ENCODE assay signal across 1 cellular context in the genomic region with DNA sequence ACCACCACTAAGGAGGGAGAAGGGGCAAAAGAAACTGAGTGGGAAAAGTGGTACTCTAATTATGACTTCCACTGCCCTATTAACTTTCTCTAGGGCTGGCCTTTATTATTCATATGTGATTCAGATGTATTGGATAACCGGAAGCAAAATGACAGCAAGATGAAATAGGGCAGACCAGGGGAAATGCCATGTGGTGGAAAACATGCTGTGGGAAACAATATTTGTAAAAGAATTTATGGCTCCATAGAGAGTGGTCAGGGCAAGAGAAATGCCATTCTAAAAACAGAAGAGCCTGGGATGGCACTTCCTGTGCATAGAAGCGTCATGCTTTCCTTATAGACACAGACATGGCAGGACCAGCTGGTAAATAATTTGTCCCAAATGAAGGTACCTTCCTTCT.
TF ChIP-seq lines count a peak whose summit lies in the region.

No MANE protein-coding gene starts in this region.

TF ChIP-seq in SK-N-SH, 30 proteins besides CTCF, POLR2A, EP300 and RAD21 (continued from another document):
- TF ChIP-seq, protein P1, sequence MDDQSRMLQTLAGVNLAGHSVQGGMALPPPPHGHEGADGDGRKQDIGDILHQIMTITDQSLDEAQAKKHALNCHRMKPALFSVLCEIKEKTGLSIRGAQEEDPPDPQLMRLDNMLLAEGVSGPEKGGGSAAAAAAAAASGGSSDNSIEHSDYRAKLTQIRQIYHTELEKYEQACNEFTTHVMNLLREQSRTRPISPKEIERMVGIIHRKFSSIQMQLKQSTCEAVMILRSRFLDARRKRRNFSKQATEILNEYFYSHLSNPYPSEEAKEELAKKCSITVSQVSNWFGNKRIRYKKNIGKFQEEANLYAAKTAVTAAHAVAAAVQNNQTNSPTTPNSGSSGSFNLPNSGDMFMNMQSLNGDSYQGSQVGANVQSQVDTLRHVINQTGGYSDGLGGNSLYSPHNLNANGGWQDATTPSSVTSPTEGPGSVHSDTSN (IDR thresholded peaks at IDR 0.05), result peak; percentile 97
- 0 out of 2 replicates have a peak, but pooled peaks have one; percentile 22 for TF ChIP-seq ELF1 (IDR thresholded peaks at IDR 0.05)
- no peak for TF ChIP-seq EZH2phosphoT487 (IDR thresholded peaks at IDR 0.05; ENCODE audit: borderline replicate concordance, low read depth)
- TF ChIP-seq FOXM1 (IDR thresholded peaks at IDR 0.05; ENCODE audit: low read depth), result peak; percentile 60; the same call in 1 of the 2 replicates
- TF ChIP-seq GATA2 (CRISPR knock-in tag; IDR thresholded peaks at IDR 0.05), result no peak
- TF ChIP-seq, protein P2, sequence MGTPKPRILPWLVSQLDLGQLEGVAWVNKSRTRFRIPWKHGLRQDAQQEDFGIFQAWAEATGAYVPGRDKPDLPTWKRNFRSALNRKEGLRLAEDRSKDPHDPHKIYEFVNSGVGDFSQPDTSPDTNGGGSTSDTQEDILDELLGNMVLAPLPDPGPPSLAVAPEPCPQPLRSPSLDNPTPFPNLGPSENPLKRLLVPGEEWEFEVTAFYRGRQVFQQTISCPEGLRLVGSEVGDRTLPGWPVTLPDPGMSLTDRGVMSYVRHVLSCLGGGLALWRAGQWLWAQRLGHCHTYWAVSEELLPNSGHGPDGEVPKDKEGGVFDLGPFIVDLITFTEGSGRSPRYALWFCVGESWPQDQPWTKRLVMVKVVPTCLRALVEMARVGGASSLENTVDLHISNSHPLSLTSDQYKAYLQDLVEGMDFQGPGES (IDR thresholded peaks at IDR 0.05; ENCODE audit: low read depth, low read length), result no peak
- peak; percentile 98 for TF ChIP-seq TCF12 (IDR thresholded peaks at IDR 0.05)
- TF ChIP-seq, protein P3, sequence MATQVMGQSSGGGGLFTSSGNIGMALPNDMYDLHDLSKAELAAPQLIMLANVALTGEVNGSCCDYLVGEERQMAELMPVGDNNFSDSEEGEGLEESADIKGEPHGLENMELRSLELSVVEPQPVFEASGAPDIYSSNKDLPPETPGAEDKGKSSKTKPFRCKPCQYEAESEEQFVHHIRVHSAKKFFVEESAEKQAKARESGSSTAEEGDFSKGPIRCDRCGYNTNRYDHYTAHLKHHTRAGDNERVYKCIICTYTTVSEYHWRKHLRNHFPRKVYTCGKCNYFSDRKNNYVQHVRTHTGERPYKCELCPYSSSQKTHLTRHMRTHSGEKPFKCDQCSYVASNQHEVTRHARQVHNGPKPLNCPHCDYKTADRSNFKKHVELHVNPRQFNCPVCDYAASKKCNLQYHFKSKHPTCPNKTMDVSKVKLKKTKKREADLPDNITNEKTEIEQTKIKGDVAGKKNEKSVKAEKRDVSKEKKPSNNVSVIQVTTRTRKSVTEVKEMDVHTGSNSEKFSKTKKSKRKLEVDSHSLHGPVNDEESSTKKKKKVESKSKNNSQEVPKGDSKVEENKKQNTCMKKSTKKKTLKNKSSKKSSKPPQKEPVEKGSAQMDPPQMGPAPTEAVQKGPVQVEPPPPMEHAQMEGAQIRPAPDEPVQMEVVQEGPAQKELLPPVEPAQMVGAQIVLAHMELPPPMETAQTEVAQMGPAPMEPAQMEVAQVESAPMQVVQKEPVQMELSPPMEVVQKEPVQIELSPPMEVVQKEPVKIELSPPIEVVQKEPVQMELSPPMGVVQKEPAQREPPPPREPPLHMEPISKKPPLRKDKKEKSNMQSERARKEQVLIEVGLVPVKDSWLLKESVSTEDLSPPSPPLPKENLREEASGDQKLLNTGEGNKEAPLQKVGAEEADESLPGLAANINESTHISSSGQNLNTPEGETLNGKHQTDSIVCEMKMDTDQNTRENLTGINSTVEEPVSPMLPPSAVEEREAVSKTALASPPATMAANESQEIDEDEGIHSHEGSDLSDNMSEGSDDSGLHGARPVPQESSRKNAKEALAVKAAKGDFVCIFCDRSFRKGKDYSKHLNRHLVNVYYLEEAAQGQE (IDR thresholded peaks at IDR 0.05; ENCODE audit: low read depth, low read length), result 0 out of 2 replicates have a peak, but pooled peaks have one; percentile 31
- peak; percentile 68; the same call in 1 of the 2 replicates for TF ChIP-seq SIN3A (IDR thresholded peaks at IDR 0.05; ENCODE audit: borderline replicate concordance, low read depth, low read length)
- no peak for TF ChIP-seq MXI1 (IDR thresholded peaks at IDR 0.05; ENCODE audit: low read depth, low read length)
- TF ChIP-seq, protein P4, sequence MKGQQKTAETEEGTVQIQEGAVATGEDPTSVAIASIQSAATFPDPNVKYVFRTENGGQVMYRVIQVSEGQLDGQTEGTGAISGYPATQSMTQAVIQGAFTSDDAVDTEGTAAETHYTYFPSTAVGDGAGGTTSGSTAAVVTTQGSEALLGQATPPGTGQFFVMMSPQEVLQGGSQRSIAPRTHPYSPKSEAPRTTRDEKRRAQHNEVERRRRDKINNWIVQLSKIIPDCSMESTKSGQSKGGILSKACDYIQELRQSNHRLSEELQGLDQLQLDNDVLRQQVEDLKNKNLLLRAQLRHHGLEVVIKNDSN (IDR thresholded peaks at IDR 0.05; ENCODE audit: borderline replicate concordance, low read depth), result peak; percentile 30; the same call in 1 of the 2 replicates
- TF ChIP-seq NRF1 (IDR thresholded peaks at IDR 0.05; ENCODE audit: low read depth, low read length), result no peak
- peak; percentile 77 for TF ChIP-seq TEAD4 (IDR thresholded peaks at IDR 0.05; ENCODE audit: borderline replicate concordance, insufficient read depth)
- TF ChIP-seq RXRA (IDR thresholded peaks at IDR 0.05; ENCODE audit: borderline replicate concordance, low read depth), result peak; percentile 82
- peak; percentile 21; the same call in 1 of the 2 replicates for TF ChIP-seq YY1 (IDR thresholded peaks at IDR 0.05; ENCODE audit: low read depth)
- TF ChIP-seq JUND (IDR thresholded peaks at IDR 0.05), result peak; percentile 84
- no peak for TF ChIP-seq TAF1 (IDR thresholded peaks at IDR 0.05; ENCODE audit: borderline replicate concordance, low read depth, low read length)
- TF ChIP-seq RFX5 (IDR thresholded peaks at IDR 0.05; ENCODE audit: low read length), result no peak
